In the genomic region with DNA sequence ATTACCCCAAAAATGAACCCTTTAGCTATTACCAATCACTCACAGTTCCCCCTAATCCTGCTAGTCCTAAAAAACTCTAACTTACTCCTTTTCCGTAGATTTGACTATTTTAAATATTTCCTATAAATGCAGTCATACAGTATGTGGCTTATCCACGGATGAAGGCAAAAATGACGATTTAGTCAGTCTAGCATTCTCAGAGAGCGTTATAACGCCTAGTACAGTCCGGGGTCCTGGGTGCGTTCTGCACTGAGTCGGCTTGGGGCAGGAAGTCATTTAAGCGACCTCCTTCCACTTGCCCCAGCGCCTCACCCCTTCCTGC, we compare ENCODE assay signal across 8 cellular contexts. TPM values are rescaled to one million over a fixed set of nuclear protein-coding genes. Genes with fewer than 3 reads are reported as not detected.
DNase-seq lines count a peak whose midpoint lies in the region; ATAC-seq and TF ChIP-seq lines count a peak whose summit lies in the region.

No MANE protein-coding gene starts in this region.

- H3K36me3 ChIP-seq in MM.1S (replicated peaks; ENCODE audit: insufficient read depth, low read length) (0 out of 2 replicates have a peak, but pooled peaks cover 3% of the 10 kb centered on the region), gastrocnemius medialis (peaks cover 8 to 31% of the 10 kb centered on the region in 2 donors)

- intact Hi-C loops in gastrocnemius medialis (cut with DNase I; ENCODE audit: low total_unique reads), result loop anchor here (2.0 to 10.0 kb wide), 8 partner anchors 115 to 1003 kb away; a partner anchor contains a TSS

- peak overlapping the region; percentile 70; the same call in 1 of the 2 replicates for H3K9ac ChIP-seq in MM.1S (ENCODE audit: low read length)

- H3K4me3 ChIP-seq in MM.1S (ENCODE audit: low read length) (peak overlapping the region; percentile 86), epithelial cell of proximal tubule (ENCODE audit: low read depth, low read length) (peak overlapping the region; percentile 85), gastrocnemius medialis (peak overlapping the region; percentile 82 to 92 (median 88))

- POLR2A ChIA-PET in activated CD4-positive, alpha-beta T cell treated with anti-CD3 and anti-CD28 coated beads, Interleukin-2, amount 10 ng/mL, durations not matched to agents 7 days and 5 days (lab: Charles Lee), result interaction anchor here (0.6 to 1.1 kb wide), 2 partner anchors 137 to 153 kb away, joined by 4 to 5 read pairs; a partner anchor contains a TSS

- in situ Hi-C loops in gastrocnemius medialis (cut with MboI; ENCODE audit: low sequenced_read_pairs in 4 of 4), result loop anchor here in 1 of 4 donors (25.0 kb wide), 1 partner anchor 245 kb away; a partner anchor contains a TSS

- no peaks in the 10 kb centered on the region for H3K9me2 ChIP-seq in MM.1S (replicated peaks; ENCODE audit: insufficient read depth, low read length)

- no peaks in the 10 kb centered on the region for H3K27me3 Mint-ChIP-seq in activated CD4-positive, alpha-beta T cell treated with anti-CD3 and anti-CD28 coated beads, Interleukin-2, amount 10 ng/mL, durations not matched to agents 7 days and 5 days

- no peaks in the 10 kb centered on the region for H4K20me1 ChIP-seq in MM.1S (ENCODE audit: insufficient read depth, low read length)

- peak overlapping the region; percentile 86 for H2AFZ ChIP-seq in MM.1S (ENCODE audit: low read length)

- H3K27me3 ChIP-seq in MM.1S (replicated peaks; ENCODE audit: insufficient read depth, low read length) (no peaks in the 10 kb centered on the region), gastrocnemius medialis (no peaks in the 10 kb centered on the region)

- H3K4me2 ChIP-seq in MM.1S (ENCODE audit: low read depth, low read length), result peak overlapping the region; percentile 55

- H3F3A ChIP-seq in MM.1S (ENCODE audit: insufficient read depth, low read length), result no peaks in the 10 kb centered on the region

- peak overlapping the region; percentile 88 for H3K4me3 Mint-ChIP-seq in activated CD4-positive, alpha-beta T cell treated with anti-CD3 and anti-CD28 coated beads, Interleukin-2, amount 10 ng/mL, durations not matched to agents 7 days and 5 days

- no peak for TF ChIP-seq POLR2A in gastrocnemius medialis (IDR thresholded peaks at IDR 0.05)

- TF ChIP-seq CTCF in MM.1S (IDR thresholded peaks at IDR 0.05; ENCODE audit: low read length) (no peak), epithelial cell of proximal tubule (conservative IDR thresholded peaks at IDR 0.05; ENCODE audit: low read depth, low read length) (no peak), gastrocnemius medialis (IDR thresholded peaks at IDR 0.05 in 4 of 5, conservative IDR thresholded peaks at IDR 0.05 in 1 of 5) (no peak)

- ATAC-seq in gastrocnemius medialis (no peak), left lobe of liver (no peak)

- peak overlapping the region; percentile 94 for H3K27ac Mint-ChIP-seq in activated CD4-positive, alpha-beta T cell treated with anti-CD3 and anti-CD28 coated beads, Interleukin-2, amount 10 ng/mL, durations not matched to agents 7 days and 5 days

- CTCF ChIA-PET in activated CD4-positive, alpha-beta T cell treated with anti-CD3 and anti-CD28 coated beads, Interleukin-2, amount 10 ng/mL, durations not matched to agents 7 days and 5 days (lab: Charles Lee), result interaction anchor here (0.8 to 1.0 kb wide), 2 partner anchors 126 to 243 kb away, joined by 3 read pairs; no protein-coding TSS in a partner anchor

- no peak for DNase-seq in activated CD4-positive, alpha-beta T cell treated with anti-CD3 and anti-CD28 coated beads, Interleukin-2, amount 10 ng/mL, durations not matched to agents 7 days and 5 days
- no peak for DNase-seq in activated CD4-positive, alpha-beta T cell treated with anti-CD3 and anti-CD28 coated beads, Interleukin-2, amount 50 U/mL, for 48 hours
- DNase-seq in MM.1S (no peak), epithelial cell of proximal tubule (ENCODE audit: low read depth) (no peak), gastrocnemius medialis (no peak), left lobe of liver (ENCODE audit: low spot score) (no peak), foreskin melanocyte (no peak), NCI-H146 (lab: John Stamatoyannopoulos, UW) (no peak)

- H3K27ac ChIP-seq in MM.1S (ENCODE audit: low read length) (peak overlapping the region; percentile 60; the same call in 1 of the 2 replicates), gastrocnemius medialis (peak overlapping the region; percentile 89 to 93 (median 91))

- H3K36me3 Mint-ChIP-seq in activated CD4-positive, alpha-beta T cell treated with anti-CD3 and anti-CD28 coated beads, Interleukin-2, amount 10 ng/mL, durations not matched to agents 7 days and 5 days (ENCODE audit: low read depth), result peaks cover 52% of the 10 kb centered on the region

- 0 out of 2 replicates have a peak, but pooled peaks cover 5% of the 10 kb centered on the region for H3K79me2 ChIP-seq in MM.1S (ENCODE audit: low read length)

- peaks cover 23% of the 10 kb centered on the region for H3K4me1 Mint-ChIP-seq in activated CD4-positive, alpha-beta T cell treated with anti-CD3 and anti-CD28 coated beads, Interleukin-2, amount 10 ng/mL, durations not matched to agents 7 days and 5 days

- H3K4me1 ChIP-seq in MM.1S (ENCODE audit: low read length) (no peaks in the 10 kb centered on the region), gastrocnemius medialis (peaks cover 3 to 11% of the 10 kb centered on the region in 2 donors)

- peaks cover 29% of the 10 kb centered on the region for H3K9me3 Mint-ChIP-seq in activated CD4-positive, alpha-beta T cell treated with anti-CD3 and anti-CD28 coated beads, Interleukin-2, amount 10 ng/mL, durations not matched to agents 7 days and 5 days

- H3K9me3 ChIP-seq in MM.1S (replicated peaks; ENCODE audit: insufficient read depth, low read length) (no peaks in the 10 kb centered on the region), gastrocnemius medialis (no peaks in the 10 kb centered on the region)

RNA-seq across cellular contexts. Expression of a gene that starts 0.5 kb away (rescaled TPM):
- 10 to 100 TPM; 12.4 TPM for total RNA-seq in activated CD4-positive, alpha-beta T cell treated with anti-CD3 and anti-CD28 coated beads, Interleukin-2, amount 10 ng/mL, durations not matched to agents 7 days and 5 days
- 1.9 and 3.2 TPM in 2 replicates for total RNA-seq in epithelial cell of proximal tubule
- 1 to 10 TPM; 2.3 to 8.4 (median 4.0) TPM for total RNA-seq in gastrocnemius medialis
- total RNA-seq in left lobe of liver, result 3.2 TPM

RNA-seq across cellular contexts. Expression of a gene that starts 7.2 kb away (rescaled TPM):
- 10 to 100 TPM; 12.0 to 15.7 TPM for total RNA-seq in activated CD4-positive, alpha-beta T cell treated with anti-CD3 and anti-CD28 coated beads, Interleukin-2, amount 10 ng/mL, durations not matched to agents 7 days and 5 days
- total RNA-seq in epithelial cell of proximal tubule (3.3 and 4.3 TPM in 2 replicates), gastrocnemius medialis (1 to 10 TPM; 2.6 to 6.7 (median 3.8) TPM), left lobe of liver (4.4 TPM)

RNA-seq across cellular contexts. Expression of a gene that starts 45.0 kb away (rescaled TPM):
- total RNA-seq in activated CD4-positive, alpha-beta T cell treated with anti-CD3 and anti-CD28 coated beads, Interleukin-2, amount 10 ng/mL, durations not matched to agents 7 days and 5 days, result 10 to 100 TPM in 1 of 2 experiments, 1 to 10 TPM in 1; 9.2 to 10.9 TPM
- 2.5 and 6.1 TPM in 2 replicates for total RNA-seq in epithelial cell of proximal tubule
- 10 to 100 TPM in 1 of 4 donors, 1 to 10 TPM in 3; 2.0 to 10.5 (median 6.0) TPM for total RNA-seq in gastrocnemius medialis
- total RNA-seq in left lobe of liver, result 2.6 TPM
